ENCODE assay signal across 24 cellular contexts in genomic region chr16:58948244-58948643, GRCh38.
"Had no signal": no experiment of that assay in that cellular context is flagged by ENCODE, and none has a peak within 500 bp of the region (broad histone marks: within the 10 kb centered on the region; RNA-seq: fewer than 3 reads in every experiment).

No MANE protein-coding gene starts in this region.

- H3K4me3 ChIP-seq: dorsolateral prefrontal cortex, left ventricle myocardium inferior, lower lobe of right lung, ovary, psoas muscle, skin epidermis, spleen, suprapubic skin, vagina had no signal

- H3K27me3 Mint-ChIP-seq: stimulated activated naive CD8-positive, alpha-beta T cell treated with anti-CD3 and anti-CD28 coated beads, Interleukin-15, amount 100 ng/mL, for 72 hours had no signal

- H3K4me1 Mint-ChIP-seq: immature natural killer cell; naive thymus-derived CD8-positive, alpha-beta T cell; nephron progenitor cell; stimulated activated naive CD8-positive, alpha-beta T cell treated with anti-CD3 and anti-CD28 coated beads, Interleukin-15, amount 100 ng/mL, for 72 hours had no signal

- H3K4me1 ChIP-seq: left ventricle myocardium inferior, lower lobe of right lung, psoas muscle, spleen, suprapubic skin, vagina had no signal

- ATAC-seq: left colon; lower lobe of right lung; naive thymus-derived CD8-positive, alpha-beta T cell; psoas muscle; right cardiac atrium; stimulated activated naive CD8-positive, alpha-beta T cell treated with anti-CD3 and anti-CD28 coated beads, Interleukin-15, amount 100 ng/mL, for 72 hours had no signal

- H3K27ac ChIP-seq: dorsolateral prefrontal cortex, left ventricle myocardium inferior, lower lobe of right lung, ovary, psoas muscle, skin epidermis, spleen, suprapubic skin, vagina had no signal

- DNase-seq: cortex of kidney; dorsolateral prefrontal cortex; effector CD4-positive, alpha-beta T cell; hypothalamus; immature natural killer cell; islet precursor cell; kidney glomerular epithelial cell; left colon; left ventricle myocardium inferior; lower lobe of right lung; naive thymus-derived CD8-positive, alpha-beta T cell; nephron progenitor cell; occipital lobe; ovary; posterior cingulate gyrus; psoas muscle; right cardiac atrium; spleen; stimulated activated naive CD4-positive, alpha-beta T cell; stimulated activated naive CD8-positive, alpha-beta T cell treated with anti-CD3 and anti-CD28 coated beads, Interleukin-15, amount 100 ng/mL, for 72 hours; trophoblast cell had no signal

- H3K27ac Mint-ChIP-seq: immature natural killer cell; naive thymus-derived CD8-positive, alpha-beta T cell; nephron progenitor cell; stimulated activated naive CD8-positive, alpha-beta T cell treated with anti-CD3 and anti-CD28 coated beads, Interleukin-15, amount 100 ng/mL, for 72 hours had no signal

- H3K36me3 ChIP-seq: left ventricle myocardium inferior, lower lobe of right lung, ovary, spleen, suprapubic skin, vagina had no signal

- H3K9me3 ChIP-seq: ovary, psoas muscle, suprapubic skin, vagina had no signal

- H3K27me3 ChIP-seq: dorsolateral prefrontal cortex, ovary, spleen, suprapubic skin, vagina had no signal

- H3K4me3 Mint-ChIP-seq: immature natural killer cell; naive thymus-derived CD8-positive, alpha-beta T cell; nephron progenitor cell; stimulated activated naive CD8-positive, alpha-beta T cell treated with anti-CD3 and anti-CD28 coated beads, Interleukin-15, amount 100 ng/mL, for 72 hours had no signal
